Comparison of ENCODE assay signal across 8 cellular contexts in the genomic region with DNA sequence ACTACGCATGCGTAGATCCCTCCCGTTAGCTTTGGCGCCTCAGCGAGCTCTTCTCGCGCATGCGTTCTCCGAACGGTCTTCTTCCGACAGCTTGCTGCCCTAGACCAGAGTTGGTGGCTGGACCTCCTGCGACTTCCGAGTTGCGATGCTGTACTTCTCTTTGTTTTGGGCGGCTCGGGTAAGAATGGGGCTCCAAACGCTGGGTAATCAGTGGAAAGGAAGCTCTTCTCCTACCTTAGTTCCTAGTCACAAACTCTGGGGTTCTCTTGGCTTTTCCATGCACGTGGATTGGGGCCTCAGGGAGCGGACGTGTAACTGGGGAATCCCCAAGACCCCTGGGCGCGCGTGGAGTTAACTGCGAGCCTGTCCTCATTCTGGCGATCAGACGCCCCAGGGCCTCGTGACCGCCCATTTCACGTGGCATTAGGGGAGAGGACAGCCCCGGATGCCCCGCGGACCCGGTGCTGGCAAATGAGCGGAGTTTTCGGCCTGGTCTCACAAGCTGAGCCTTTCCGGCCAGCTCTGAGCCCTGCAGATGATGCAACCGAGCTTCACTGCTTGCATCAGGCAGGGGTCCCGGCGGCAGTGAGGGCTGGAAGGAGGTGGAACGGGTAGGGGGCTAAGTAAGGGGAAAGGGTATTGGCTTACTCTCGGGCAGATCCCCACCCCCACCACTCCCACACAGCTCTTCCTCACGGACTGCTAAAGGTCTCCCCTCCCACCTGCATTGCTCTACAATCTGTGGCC. TPM values are rescaled to one million over a fixed set of nuclear protein-coding genes. Genes with fewer than 3 reads are reported as not detected.
DNase-seq lines count a peak whose midpoint lies in the region; ATAC-seq, FAIRE-seq and TF ChIP-seq lines count a peak whose summit lies in the region.

A gene (plus strand): TSS at position 78 of the 747 bp plus-strand sequence. CDS start 68 bp downstream, at position 146.

- WGBS in A549 (ENCODE audit: missing lambda C conversion rate) = under 1% methylated on average over 35 of the region's 42 CpGs

- peaks cover 12% of the 10 kb centered on the region; the same call in 2 of the 3 replicates for H3K4me1 ChIP-seq in A549

- no peak for TF ChIP-seq RAD21 in A549 (conservative IDR thresholded peaks at IDR 0.05 in 1 of 2, IDR thresholded peaks at IDR 0.05 in 1 of 2)

- H3K4me3 ChIP-seq in A549 (peak within 1 kb of the TSS; percentile 78), WI38 (ENCODE audit: low read depth, low read length) (peak within 1 kb of the TSS; percentile 94), cardiac fibroblast (replicated peaks in 1 of 2; ENCODE audit: low read depth in 2 of 2, low read length in 2 of 2) (peak within 1 kb of the TSS; percentile 66)

- no peak for TF ChIP-seq EP300 in A549 (IDR thresholded peaks at IDR 0.05)

- DNase-seq in A549 (ENCODE audit: low read depth in 1 of 2, low spot score in 1 of 2) (peak; percentile 97 to 99), NCI-H226 (peak; percentile 91), cardiac fibroblast (ENCODE audit: low read depth in 2 of 2) (peak; percentile 97), inferior parietal cortex (ENCODE audit: extremely low spot score) (peak; percentile 98), smooth muscle cell of the brain vasculature (ENCODE audit: low read depth, low spot score) (peak; percentile 91)

- peak; percentile 89 for FAIRE-seq in A549 (lab: Jason Lieb, UNC)

- ATAC-seq in A549 (peak; percentile 75 to 83), GM18868 (IDR thresholded peaks at IDR 0.05; ENCODE audit: unreplicated experiment) (peak; percentile 63), HG03139 (IDR thresholded peaks at IDR 0.05; ENCODE audit: unreplicated experiment) (peak; percentile 46)

- TF ChIP-seq CTCF in A549 (IDR thresholded peaks at IDR 0.05) (no peak), WI38 (IDR thresholded peaks at IDR 0.05; ENCODE audit: low read depth, low read length) (no peak), cardiac fibroblast (IDR thresholded peaks at IDR 0.05; ENCODE audit: low read depth, low read length) (no peak)

- H3K9me3 ChIP-seq in A549 = no peaks in the 10 kb centered on the region

- peak within 1 kb of the TSS; percentile 98 for H3K4me2 ChIP-seq in A549

- peak; percentile 54 for TF ChIP-seq POLR2A in A549 (IDR thresholded peaks at IDR 0.05; ENCODE audit: low read length)

- CTCF ChIA-PET in A549 (lab: Yijun Ruan, JAX) = interaction anchor here (0.7 to 26.5 kb wide), 12 partner anchors 12 to 354 kb away, joined by 3 to 615 read pairs (median 4); a partner anchor contains a TSS

- POLR2A ChIA-PET in A549 (lab: Yijun Ruan, JAX) = interaction anchor here (0.5 to 2.6 kb wide), 5 partner anchors 10 to 541 kb away, joined by 3 to 20 read pairs (median 4); no protein-coding TSS in a partner anchor

- H3K27ac ChIP-seq in A549 = peak within 1 kb of the TSS; percentile 82 to 95

TF ChIP-seq in A549, 52 proteins besides CTCF, POLR2A, EP300 and RAD21 (continues in another document):
- TF ChIP-seq KDM5A (IDR thresholded peaks at IDR 0.05) (no peak), RNF2 (IDR thresholded peaks at IDR 0.05; ENCODE audit: borderline replicate concordance, low read depth) (no peak), CBX8 (IDR thresholded peaks at IDR 0.05) (no peak), EHMT2 (IDR thresholded peaks at IDR 0.05; ENCODE audit: low read depth) (no peak), FOXS1 (CRISPR knock-in tag; IDR thresholded peaks at IDR 0.05) (no peak), MYC (IDR thresholded peaks at IDR 0.05; ENCODE audit: borderline replicate concordance, low read length) (peak; percentile 35; the same call in 1 of the 2 replicates), NPAS2 (CRISPR knock-in tag; IDR thresholded peaks at IDR 0.05; ENCODE audit: borderline replicate concordance) (no peak), HOXA7 (CRISPR knock-in tag; IDR thresholded peaks at IDR 0.05) (no peak), HEYL (CRISPR knock-in tag; IDR thresholded peaks at IDR 0.05) (no peak), ZNF302 (CRISPR knock-in tag; IDR thresholded peaks at IDR 0.05) (no peak), NR3C1 (IDR thresholded peaks at IDR 0.05) (no peak), JUN (IDR thresholded peaks at IDR 0.05) (peak in 1 of 2 experiments; percentile 60; a peak in 2 of 5 replicates), ZFP36 (IDR thresholded peaks at IDR 0.05; ENCODE audit: borderline replicate concordance, partially characterized antibody) (no peak), MAFK (IDR thresholded peaks at IDR 0.05; ENCODE audit: partially characterized antibody) (no peak), JUNB (IDR thresholded peaks at IDR 0.05) (no peak), POLR2AphosphoS2 (conservative IDR thresholded peaks at IDR 0.05; ENCODE audit: low read length) (no peak), FOSB (CRISPR knock-in tag; IDR thresholded peaks at IDR 0.05) (no peak), KDM1A (IDR thresholded peaks at IDR 0.05; ENCODE audit: low read depth) (no peak), ZSCAN20 (CRISPR knock-in tag; IDR thresholded peaks at IDR 0.05) (no peak), SMC3 (IDR thresholded peaks at IDR 0.05) (no peak), CEBPB (IDR thresholded peaks at IDR 0.05) (no peak), PHF8 (IDR thresholded peaks at IDR 0.05; ENCODE audit: borderline replicate concordance, low read depth) (peak; percentile 47; the same call in 1 of the 2 replicates), TP53 (CRISPR knock-in tag; IDR thresholded peaks at IDR 0.05) (no peak)
- TF ChIP-seq, protein P1, sequence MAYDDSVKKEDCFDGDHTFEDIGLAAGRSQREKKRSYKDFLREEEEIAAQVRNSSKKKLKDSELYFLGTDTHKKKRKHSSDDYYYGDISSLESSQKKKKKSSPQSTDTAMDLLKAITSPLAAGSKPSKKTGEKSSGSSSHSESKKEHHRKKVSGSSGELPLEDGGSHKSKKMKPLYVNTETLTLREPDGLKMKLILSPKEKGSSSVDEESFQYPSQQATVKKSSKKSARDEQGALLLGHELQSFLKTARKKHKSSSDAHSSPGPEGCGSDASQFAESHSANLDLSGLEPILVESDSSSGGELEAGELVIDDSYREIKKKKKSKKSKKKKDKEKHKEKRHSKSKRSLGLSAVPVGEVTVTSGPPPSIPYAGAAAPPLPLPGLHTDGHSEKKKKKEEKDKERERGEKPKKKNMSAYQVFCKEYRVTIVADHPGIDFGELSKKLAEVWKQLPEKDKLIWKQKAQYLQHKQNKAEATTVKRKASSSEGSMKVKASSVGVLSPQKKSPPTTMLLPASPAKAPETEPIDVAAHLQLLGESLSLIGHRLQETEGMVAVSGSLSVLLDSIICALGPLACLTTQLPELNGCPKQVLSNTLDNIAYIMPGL (CRISPR knock-in tag; IDR thresholded peaks at IDR 0.05; ENCODE audit: borderline replicate concordance) = no peak
- TF ChIP-seq, protein P2, sequence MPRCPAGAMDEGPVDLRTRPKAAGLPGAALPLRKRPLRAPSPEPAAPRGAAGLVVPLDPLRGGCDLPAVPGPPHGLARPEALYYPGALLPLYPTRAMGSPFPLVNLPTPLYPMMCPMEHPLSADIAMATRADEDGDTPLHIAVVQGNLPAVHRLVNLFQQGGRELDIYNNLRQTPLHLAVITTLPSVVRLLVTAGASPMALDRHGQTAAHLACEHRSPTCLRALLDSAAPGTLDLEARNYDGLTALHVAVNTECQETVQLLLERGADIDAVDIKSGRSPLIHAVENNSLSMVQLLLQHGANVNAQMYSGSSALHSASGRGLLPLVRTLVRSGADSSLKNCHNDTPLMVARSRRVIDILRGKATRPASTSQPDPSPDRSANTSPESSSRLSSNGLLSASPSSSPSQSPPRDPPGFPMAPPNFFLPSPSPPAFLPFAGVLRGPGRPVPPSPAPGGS (IDR thresholded peaks at IDR 0.05) = no peak
- TF ChIP-seq, protein P3, sequence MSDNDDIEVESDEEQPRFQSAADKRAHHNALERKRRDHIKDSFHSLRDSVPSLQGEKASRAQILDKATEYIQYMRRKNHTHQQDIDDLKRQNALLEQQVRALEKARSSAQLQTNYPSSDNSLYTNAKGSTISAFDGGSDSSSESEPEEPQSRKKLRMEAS (IDR thresholded peaks at IDR 0.05) = peak; percentile 84
- TF ChIP-seq, protein P4, sequence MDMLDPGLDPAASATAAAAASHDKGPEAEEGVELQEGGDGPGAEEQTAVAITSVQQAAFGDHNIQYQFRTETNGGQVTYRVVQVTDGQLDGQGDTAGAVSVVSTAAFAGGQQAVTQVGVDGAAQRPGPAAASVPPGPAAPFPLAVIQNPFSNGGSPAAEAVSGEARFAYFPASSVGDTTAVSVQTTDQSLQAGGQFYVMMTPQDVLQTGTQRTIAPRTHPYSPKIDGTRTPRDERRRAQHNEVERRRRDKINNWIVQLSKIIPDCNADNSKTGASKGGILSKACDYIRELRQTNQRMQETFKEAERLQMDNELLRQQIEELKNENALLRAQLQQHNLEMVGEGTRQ (IDR thresholded peaks at IDR 0.05) = peak; percentile 67
- TF ChIP-seq, protein P5, sequence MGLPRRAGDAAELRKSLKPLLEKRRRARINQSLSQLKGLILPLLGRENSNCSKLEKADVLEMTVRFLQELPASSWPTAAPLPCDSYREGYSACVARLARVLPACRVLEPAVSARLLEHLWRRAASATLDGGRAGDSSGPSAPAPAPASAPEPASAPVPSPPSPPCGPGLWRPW (IDR thresholded peaks at IDR 0.05) = no peak
- TF ChIP-seq, protein P6, sequence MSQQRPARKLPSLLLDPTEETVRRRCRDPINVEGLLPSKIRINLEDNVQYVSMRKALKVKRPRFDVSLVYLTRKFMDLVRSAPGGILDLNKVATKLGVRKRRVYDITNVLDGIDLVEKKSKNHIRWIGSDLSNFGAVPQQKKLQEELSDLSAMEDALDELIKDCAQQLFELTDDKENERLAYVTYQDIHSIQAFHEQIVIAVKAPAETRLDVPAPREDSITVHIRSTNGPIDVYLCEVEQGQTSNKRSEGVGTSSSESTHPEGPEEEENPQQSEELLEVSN (IDR thresholded peaks at IDR 0.05; ENCODE audit: borderline replicate concordance, low read depth) = peak; percentile 39; the same call in 1 of the 2 replicates
- TF ChIP-seq, protein P7, sequence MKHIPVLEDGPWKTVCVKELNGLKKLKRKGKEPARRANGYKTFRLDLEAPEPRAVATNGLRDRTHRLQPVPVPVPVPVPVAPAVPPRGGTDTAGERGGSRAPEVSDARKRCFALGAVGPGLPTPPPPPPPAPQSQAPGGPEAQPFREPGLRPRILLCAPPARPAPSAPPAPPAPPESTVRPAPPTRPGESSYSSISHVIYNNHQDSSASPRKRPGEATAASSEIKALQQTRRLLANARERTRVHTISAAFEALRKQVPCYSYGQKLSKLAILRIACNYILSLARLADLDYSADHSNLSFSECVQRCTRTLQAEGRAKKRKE (CRISPR knock-in tag; IDR thresholded peaks at IDR 0.05; ENCODE audit: low read depth) = no peak

RNA-seq across cellular contexts. Expression of the gene that starts here (rescaled TPM):
- polyA plus RNA-seq in A549 (2011; rRNA removed) (110 and 113 TPM in 2 replicates), A549 (2017; fragmentation: RNase III; extraction: RNeasy Plus Mini Kit Qiagen cat#74134 plus additional on column Dnase treatment) (150 to 166 TPM (median 156 TPM) in 3 replicates)
- 303 and 306 TPM in 2 replicates for polyA plus RNA-seq in A549 (2012; cell fraction: cytosol; rRNA removed)
- polyA plus RNA-seq in A549 (2012; cell fraction: nucleus; rRNA removed) = 517 and 642 TPM in 2 replicates
- polyA minus RNA-seq in A549 (2011; rRNA and poly(A)+ RNA removed) = 161 and 189 TPM in 2 replicates

Comparison
In these comparisons a context has a peak if more than half of its experiments do, and no peak if none do; other contexts are left out.
1. Peak in every context shown above with its lines: DNase-seq, ATAC-seq, H3K4me3 ChIP-seq and H3K27ac ChIP-seq.